Comparison of ENCODE assay signal across 1 cellular context in the genomic region with DNA sequence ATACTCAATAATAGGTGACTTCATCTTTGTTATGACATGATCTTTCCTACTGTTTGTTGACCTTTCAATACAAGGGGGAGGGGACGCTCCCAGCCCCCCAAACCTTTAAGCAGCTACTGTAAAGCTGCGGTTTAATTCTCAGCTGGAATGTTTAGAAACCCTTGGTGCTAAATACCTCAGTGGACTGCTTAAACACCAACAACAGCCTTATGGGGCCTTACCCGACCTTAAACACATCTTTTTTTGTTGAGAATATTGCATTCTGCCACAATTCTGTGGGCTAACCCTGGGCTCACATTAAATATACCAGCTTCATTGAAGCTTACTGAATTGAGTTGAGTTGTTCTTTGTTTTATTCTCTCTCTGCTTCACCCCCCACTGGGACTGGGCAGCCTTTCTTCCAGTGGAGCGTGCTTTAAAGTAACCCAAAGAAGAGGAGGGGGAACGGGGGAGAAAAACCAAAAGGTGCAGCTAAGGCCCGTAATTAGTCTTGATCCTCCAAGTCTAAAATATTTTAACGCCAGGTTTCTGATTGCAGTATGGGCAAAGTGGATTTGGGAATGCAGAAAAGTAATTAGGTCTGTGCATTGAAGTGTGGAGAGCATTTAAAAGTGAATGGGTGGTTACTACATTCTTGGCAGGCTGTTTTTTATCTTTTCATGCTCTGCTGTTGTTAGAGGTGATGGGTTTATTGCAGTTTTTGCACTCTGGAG.
TF ChIP-seq lines count a peak whose summit lies in the region.

No MANE protein-coding gene starts in this region.

TF ChIP-seq in GM23338, 12 proteins besides CTCF, POLR2A, EP300 and RAD21:
- no peak for TF ChIP-seq ZNF462 (CRISPR knock-in tag; IDR thresholded peaks at IDR 0.05)
